ENCODE assay signal across 8 cellular contexts in the genomic region with DNA sequence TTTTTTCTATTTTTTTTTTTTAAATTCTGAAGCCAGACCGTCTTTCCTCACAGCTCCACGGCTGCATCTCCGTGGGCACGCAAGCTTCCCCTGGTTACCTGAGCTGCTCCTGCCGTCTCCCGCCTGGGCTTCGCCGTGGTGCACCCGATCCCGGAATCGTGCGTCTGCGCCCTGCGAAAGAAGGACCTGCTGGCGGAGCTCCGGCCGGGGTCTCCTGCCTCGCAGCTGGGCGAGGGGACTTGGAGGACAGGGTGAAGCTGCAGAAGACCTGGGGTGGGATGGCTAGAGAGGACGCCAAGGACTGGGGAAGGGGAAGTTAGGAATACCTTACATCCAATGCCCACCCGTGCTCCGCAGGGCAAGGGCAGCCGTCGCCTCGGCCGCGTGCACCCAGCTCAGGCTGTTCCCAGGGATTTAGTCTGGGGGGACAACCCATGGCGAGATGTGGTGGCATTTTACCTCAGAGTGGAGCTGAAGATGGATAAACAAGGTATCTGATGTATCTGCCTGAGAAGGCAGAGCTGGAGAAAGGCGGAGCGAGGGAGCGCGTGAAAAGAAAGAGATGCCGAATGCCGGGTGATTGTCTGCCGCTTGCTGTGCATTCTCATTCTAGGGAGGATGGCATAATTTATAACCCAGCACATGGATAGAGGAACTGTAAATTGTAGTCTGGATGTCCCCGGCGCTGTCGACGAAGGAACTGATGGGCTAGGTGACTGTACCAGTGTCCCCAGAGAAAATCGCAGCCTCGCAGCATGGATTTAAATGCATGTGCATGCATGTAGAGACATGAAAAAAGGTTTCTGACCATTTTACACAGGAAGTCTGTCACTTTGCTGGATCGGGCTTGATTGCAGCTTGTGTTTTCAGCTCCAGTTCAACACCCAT.
A peak's percentile ranks its signal among the peaks of the same experiment; 100 is the strongest.
DNase-seq lines count a peak whose midpoint lies in the region; ATAC-seq lines count a peak whose summit lies in the region.

No MANE protein-coding gene starts in this region.

- peaks cover 29% of the 10 kb centered on the region for H3K4me1 Mint-ChIP-seq in activated CD4-positive, alpha-beta T cell treated with anti-CD3 and anti-CD28 coated beads for 36 hours

- CTCF ChIA-PET in activated CD4-positive, alpha-beta T cell treated with anti-CD3 and anti-CD28 coated beads for 36 hours (lab: Charles Lee) = interaction anchor here (0.6 kb wide), 1 partner anchor 1298 kb away, joined by 3 read pairs; no protein-coding TSS in a partner anchor

- peak; percentile 32 for DNase-seq in activated CD4-positive, alpha-beta T cell treated with anti-CD3 and anti-CD28 coated beads for 36 hours
- DNase-seq in activated CD4-positive, alpha-beta T cell treated with anti-CD3 and anti-CD28 coated beads for 48 hours = no peak
- DNase-seq in activated naive CD4-positive, alpha-beta T cell treated with anti-CD3 and anti-CD28 coated beads, Interleukin-2, amount 50 U/mL, for 72 hours (ENCODE audit: low spot score in 2 of 2) = no peak
- DNase-seq in kidney tubule cell (ENCODE audit: low spot score) (peak; percentile 26), superior temporal gyrus (ENCODE audit: extremely low spot score) (peak; percentile 72), ureter (ENCODE audit: low spot score) (no peak)

- peaks cover 36% of the 10 kb centered on the region for H3K27me3 Mint-ChIP-seq in activated CD4-positive, alpha-beta T cell treated with anti-CD3 and anti-CD28 coated beads for 36 hours

- H3K36me3 Mint-ChIP-seq in activated CD4-positive, alpha-beta T cell treated with anti-CD3 and anti-CD28 coated beads for 36 hours (ENCODE audit: low read depth) = peaks cover 2% of the 10 kb centered on the region
- peaks cover 5 to 23% of the 10 kb centered on the region in 2 donors for H3K36me3 Mint-ChIP-seq in activated naive CD4-positive, alpha-beta T cell treated with anti-CD3 and anti-CD28 coated beads, Interleukin-2, amount 50 U/mL, for 72 hours

- peak overlapping the region; percentile 70 for H3K4me3 Mint-ChIP-seq in activated CD4-positive, alpha-beta T cell treated with anti-CD3 and anti-CD28 coated beads for 36 hours

- intact Hi-C loops in activated CD4-positive, alpha-beta T cell treated with anti-CD3 and anti-CD28 coated beads for 36 hours (cut with DNase I, micrococcal nuclease) = loop anchor here (5.0 kb wide), 4 partner anchors 55 to 550 kb away; no protein-coding TSS in a partner anchor

- ATAC-seq in activated CD4-positive, alpha-beta T cell treated with anti-CD3 and anti-CD28 coated beads for 36 hours = no peak
- ATAC-seq in activated naive CD4-positive, alpha-beta T cell treated with anti-CD3 and anti-CD28 coated beads, Interleukin-2, amount 50 U/mL, for 72 hours = peak; percentile 22 to 26
- ATAC-seq in HG03457 (IDR thresholded peaks at IDR 0.05; ENCODE audit: unreplicated experiment) = no peak
- ATAC-seq in HG02885 (IDR thresholded peaks at IDR 0.05; ENCODE audit: poor library complexity, unreplicated experiment) = no peak

- peak overlapping the region; percentile 64 for H3K27ac Mint-ChIP-seq in activated CD4-positive, alpha-beta T cell treated with anti-CD3 and anti-CD28 coated beads for 36 hours
- H3K27ac Mint-ChIP-seq in activated naive CD4-positive, alpha-beta T cell treated with anti-CD3 and anti-CD28 coated beads, Interleukin-2, amount 50 U/mL, for 72 hours = peak overlapping the region in 1 of 2 donors; percentile 85

- POLR2A ChIA-PET in activated CD4-positive, alpha-beta T cell treated with anti-CD3 and anti-CD28 coated beads for 36 hours (lab: Charles Lee) = interaction anchor here (0.7 kb wide), 1 partner anchor 55 kb away, joined by 3 read pairs; no protein-coding TSS in a partner anchor

- no peaks in the 10 kb centered on the region for H3K9me3 Mint-ChIP-seq in activated CD4-positive, alpha-beta T cell treated with anti-CD3 and anti-CD28 coated beads for 36 hours (ENCODE audit: low read depth)
- peaks cover 0 to 3% of the 10 kb centered on the region in 2 donors for H3K9me3 Mint-ChIP-seq in activated naive CD4-positive, alpha-beta T cell treated with anti-CD3 and anti-CD28 coated beads, Interleukin-2, amount 50 U/mL, for 72 hours

Comparison
In these comparisons a context has a peak if more than half of its experiments do, and no peak if none do; other contexts are left out.
1. DNase-seq: peak in activated CD4-positive, alpha-beta T cell treated with anti-CD3 and anti-CD28 coated beads for 36 hours (single experiment), kidney tubule cell (single experiment) and superior temporal gyrus (single experiment); none in activated CD4-positive, alpha-beta T cell treated with anti-CD3 and anti-CD28 coated beads for 48 hours (single experiment), activated naive CD4-positive, alpha-beta T cell treated with anti-CD3 and anti-CD28 coated beads, Interleukin-2, amount 50 U/mL, for 72 hours (0 of 2) and ureter (single experiment).
2. ATAC-seq: peak in activated naive CD4-positive, alpha-beta T cell treated with anti-CD3 and anti-CD28 coated beads, Interleukin-2, amount 50 U/mL, for 72 hours (2 of 2); none in activated CD4-positive, alpha-beta T cell treated with anti-CD3 and anti-CD28 coated beads for 36 hours (single experiment), HG03457 (single experiment) and HG02885 (single experiment).